ENCODE assay signal across 8 cellular contexts in genomic region chr11:3880724-3881123, GRCh38. TPM values are rescaled to one million over a fixed set of nuclear protein-coding genes. Genes with fewer than 3 reads are reported as not detected.
A peak's percentile ranks its signal among the peaks of the same experiment; 100 is the strongest.
DNase-seq lines count a peak whose midpoint lies in the region; ATAC-seq and TF ChIP-seq lines count a peak whose summit lies in the region.
"Had no signal": no experiment of that assay in that cellular context is flagged by ENCODE, and none has a peak within 500 bp of the region (broad histone marks: within the 10 kb centered on the region; RNA-seq: fewer than 3 reads in every experiment).

No MANE protein-coding gene starts in this region.

- H3K4me1 ChIP-seq in sigmoid colon: peaks cover 0 to 40% (median 37%) of the 10 kb centered on the region in 4 donors

- TF ChIP-seq CTCF in sigmoid colon (IDR thresholded peaks at IDR 0.05): no peak

- no peaks in the 10 kb centered on the region for H3K36me3 Mint-ChIP-seq in dendritic cell treated with granulocyte-macrophage colony-stimulating factor and Interleukin-4, amounts not matched to agents 40 ng/mL and 50 ng/mL, for 4 days (ENCODE audit: low read depth)

- WGBS in sigmoid colon, 2 donors: 48 to 65% methylated on average over 3 of the region's 3 CpGs

- no peak overlapping the region for H3K4me3 ChIP-seq in sigmoid colon

- H3K4me1 Mint-ChIP-seq in dendritic cell treated with granulocyte-macrophage colony-stimulating factor and Interleukin-4, amounts not matched to agents 40 ng/mL and 50 ng/mL, for 4 days (ENCODE audit: low read depth): peaks cover 66% of the 10 kb centered on the region

- H3K4me3 Mint-ChIP-seq in dendritic cell treated with granulocyte-macrophage colony-stimulating factor and Interleukin-4, amounts not matched to agents 40 ng/mL and 50 ng/mL, for 4 days: no peak overlapping the region

- H3K9me3 Mint-ChIP-seq in dendritic cell treated with granulocyte-macrophage colony-stimulating factor and Interleukin-4, amounts not matched to agents 40 ng/mL and 50 ng/mL, for 4 days: no peaks in the 10 kb centered on the region

- TF ChIP-seq POLR2A in sigmoid colon (IDR thresholded peaks at IDR 0.05): no peak

- H3K27me3 ChIP-seq in sigmoid colon: no peaks in the 10 kb centered on the region

- DNase-seq in sigmoid colon (no peak), NCI-H1105 (lab: John Stamatoyannopoulos, UW) (no peak), SHP77 treated with DMSO at 0.1 percent for 48 hours (lab: John Stamatoyannopoulos, UW) (no peak)
- DNase-seq: cerebellar nuclear complex had no signal

- peak overlapping the region; percentile 45 for H3K27ac Mint-ChIP-seq in dendritic cell treated with granulocyte-macrophage colony-stimulating factor and Interleukin-4, amounts not matched to agents 40 ng/mL and 50 ng/mL, for 4 days

- H3K9me3 ChIP-seq in sigmoid colon: no peaks in the 10 kb centered on the region

- peak overlapping the region in 3 of 4 donors; percentile 20 to 39 (median 35) for H3K27ac ChIP-seq in sigmoid colon

- TF ChIP-seq EP300 in sigmoid colon (IDR thresholded peaks at IDR 0.05): no peak

- intact Hi-C loops in dendritic cell treated with granulocyte-macrophage colony-stimulating factor and Interleukin-4, amounts not matched to agents 40 ng/mL and 50 ng/mL, for 4 days (cut with micrococcal nuclease): no loop called here
- intact Hi-C loops in sigmoid colon (cut with DNase I): no loop called here

- ATAC-seq in GM18861 (IDR thresholded peaks at IDR 0.05; ENCODE audit: unreplicated experiment) (peak; percentile 41), HG03432 (IDR thresholded peaks at IDR 0.05; ENCODE audit: unreplicated experiment) (peak; percentile 48), HG02623 (IDR thresholded peaks at IDR 0.05; ENCODE audit: unreplicated experiment) (no peak)

- no peaks in the 10 kb centered on the region for H3K36me3 ChIP-seq in sigmoid colon

- no peaks in the 10 kb centered on the region for H3K27me3 Mint-ChIP-seq in dendritic cell treated with granulocyte-macrophage colony-stimulating factor and Interleukin-4, amounts not matched to agents 40 ng/mL and 50 ng/mL, for 4 days

RNA-seq across cellular contexts. Expression of gene STIM1, which starts 25.3 kb away (rescaled TPM):
- total RNA-seq in sigmoid colon: 10 to 100 TPM; 24.7 to 37.4 (median 30.4) TPM
- 10 to 100 TPM in 2 of 3 donors, 1 to 10 TPM in 1; 5.3 to 44.8 (median 15.6) TPM for polyA plus RNA-seq in sigmoid colon

RNA-seq across cellular contexts. Expression of gene RHOG, which starts 40.0 kb away (rescaled TPM):
- total RNA-seq in sigmoid colon: 10 to 100 TPM; 37.3 to 48.7 (median 46.0) TPM
- 10 to 100 TPM; 59.5 to 90.3 (median 81.8) TPM for polyA plus RNA-seq in sigmoid colon
